ENCODE assay signal across 11 cellular contexts in genomic region chr1:41742219-41742618, GRCh38.
DNase-seq lines count a peak whose midpoint lies in the region; ATAC-seq, FAIRE-seq and TF ChIP-seq lines count a peak whose summit lies in the region.
"Had no signal": no experiment of that assay in that cellular context is flagged by ENCODE, and none has a peak within 500 bp of the region (broad histone marks: within the 10 kb centered on the region; RNA-seq: fewer than 3 reads in every experiment).

No MANE protein-coding gene starts in this region.

- POLR2A ChIA-PET in activated CD4-positive, alpha-beta T cell treated with anti-CD3 and anti-CD28 coated beads for 36 hours (lab: Charles Lee): interaction anchor here (2.1 kb wide), 1 partner anchor 103 kb away, joined by 5 read pairs; no protein-coding TSS in a partner anchor

- H3K4me1 Mint-ChIP-seq in activated CD4-positive, alpha-beta T cell treated with anti-CD3 and anti-CD28 coated beads for 36 hours: peaks cover 92% of the 10 kb centered on the region
- H3K4me1 Mint-ChIP-seq: endodermal cell had no signal

- H3K9me3 Mint-ChIP-seq in activated CD4-positive, alpha-beta T cell treated with anti-CD3 and anti-CD28 coated beads for 36 hours (ENCODE audit: low read depth): no peaks in the 10 kb centered on the region
- H3K9me3 Mint-ChIP-seq: CD4-positive, alpha-beta T cell; endodermal cell had no signal

- H3K4me3 ChIP-seq in bronchial epithelial cell (ENCODE audit: low read depth, low read length): no peak overlapping the region

- TF ChIP-seq CTCF in bronchial epithelial cell (IDR thresholded peaks at IDR 0.05; ENCODE audit: insufficient read depth, low read length, severe bottlenecking): no peak

- H3K36me3 ChIP-seq in bronchial epithelial cell (ENCODE audit: control insufficient read depth, insufficient read depth, low read length): no peaks in the 10 kb centered on the region

- CTCF ChIA-PET in activated CD4-positive, alpha-beta T cell treated with anti-CD3 and anti-CD28 coated beads for 36 hours (lab: Charles Lee): interaction anchor here (0.6 to 1.1 kb wide), 4 partner anchors 12 to 69 kb away, joined by 3 read pairs; no protein-coding TSS in a partner anchor

- peak overlapping the region; percentile 21 for H3K4me3 Mint-ChIP-seq in activated CD4-positive, alpha-beta T cell treated with anti-CD3 and anti-CD28 coated beads for 36 hours
- H3K4me3 Mint-ChIP-seq: CD4-positive, alpha-beta T cell; endodermal cell had no signal

- ATAC-seq in activated CD4-positive, alpha-beta T cell treated with anti-CD3 and anti-CD28 coated beads for 36 hours: no peak
- ATAC-seq in HG03025 (IDR thresholded peaks at IDR 0.05; ENCODE audit: low FRiP score, unreplicated experiment): no peak
- no peak for ATAC-seq in HG02973 (IDR thresholded peaks at IDR 0.05; ENCODE audit: unreplicated experiment)

- no peak for DNase-seq in activated CD4-positive, alpha-beta T cell treated with anti-CD3 and anti-CD28 coated beads for 36 hours
- no peak for DNase-seq in activated CD4-positive, alpha-beta T cell treated with anti-CD3 and anti-CD28 coated beads for 1 hour
- peak; percentile 64 to 76 for DNase-seq in NCI-H524 (lab: John Stamatoyannopoulos, UW)
- DNase-seq in bronchial epithelial cell (ENCODE audit: low read depth): peak; percentile 63
- peak; percentile 85 for DNase-seq in renal cortical epithelial cell (ENCODE audit: low read depth)
- DNase-seq in AML-193 (lab: John Stamatoyannopoulos, UW): no peak
- DNase-seq: CD4-positive, alpha-beta T cell; endodermal cell; NCI-H2171 had no signal

- FAIRE-seq in bronchial epithelial cell (lab: Jason Lieb, UNC): peak; percentile 77

- intact Hi-C loops in activated CD4-positive, alpha-beta T cell treated with anti-CD3 and anti-CD28 coated beads for 36 hours (cut with DNase I, micrococcal nuclease): no loop called here

- peak overlapping the region; percentile 91 for H3K27ac Mint-ChIP-seq in activated CD4-positive, alpha-beta T cell treated with anti-CD3 and anti-CD28 coated beads for 36 hours
- H3K27ac Mint-ChIP-seq: CD4-positive, alpha-beta T cell; endodermal cell had no signal

- H3K27me3 ChIP-seq in bronchial epithelial cell (ENCODE audit: control insufficient read depth, insufficient read depth, low read length): no peaks in the 10 kb centered on the region

- H3K36me3 Mint-ChIP-seq in activated CD4-positive, alpha-beta T cell treated with anti-CD3 and anti-CD28 coated beads for 36 hours (ENCODE audit: low read depth): peaks cover 4% of the 10 kb centered on the region

- no peaks in the 10 kb centered on the region for H3K27me3 Mint-ChIP-seq in activated CD4-positive, alpha-beta T cell treated with anti-CD3 and anti-CD28 coated beads for 36 hours
- H3K27me3 Mint-ChIP-seq: CD4-positive, alpha-beta T cell had no signal

Comparison
In these comparisons a context has a peak if more than half of its experiments do, and no peak if none do; other contexts are left out.
1. DNase-seq: peak in NCI-H524 (2 of 2), bronchial epithelial cell (single experiment) and renal cortical epithelial cell (single experiment); none in activated CD4-positive, alpha-beta T cell treated with anti-CD3 and anti-CD28 coated beads for 36 hours (single experiment), activated CD4-positive, alpha-beta T cell treated with anti-CD3 and anti-CD28 coated beads for 1 hour (single experiment) and AML-193 (0 of 2).